ENCODE assay signal across 1 cellular context in the genomic region with DNA sequence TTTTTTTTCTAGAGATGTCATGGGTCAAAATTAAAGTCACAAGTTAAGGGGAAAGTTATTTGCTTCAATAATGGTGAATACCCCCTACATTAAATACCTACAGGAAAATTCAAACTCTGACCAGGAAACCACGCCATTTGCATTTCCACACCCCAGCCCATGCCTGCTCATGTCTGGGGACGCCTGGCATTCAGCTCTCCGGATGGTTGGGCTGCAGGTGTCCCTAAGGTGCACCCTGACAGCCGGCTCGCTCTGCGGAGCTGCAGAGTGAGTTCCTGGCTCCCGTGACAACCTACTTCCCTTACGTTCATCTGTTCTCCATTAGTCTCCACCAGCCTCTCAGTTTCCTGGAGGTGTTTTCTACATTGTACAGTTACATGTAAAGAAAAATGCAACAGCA.
TF ChIP-seq lines count a peak whose summit lies in the region.

No MANE protein-coding gene starts in this region.

TF ChIP-seq in WTC11, 78 proteins besides CTCF, POLR2A, EP300 and RAD21 (continued from another document):
- TF ChIP-seq, protein P1, sequence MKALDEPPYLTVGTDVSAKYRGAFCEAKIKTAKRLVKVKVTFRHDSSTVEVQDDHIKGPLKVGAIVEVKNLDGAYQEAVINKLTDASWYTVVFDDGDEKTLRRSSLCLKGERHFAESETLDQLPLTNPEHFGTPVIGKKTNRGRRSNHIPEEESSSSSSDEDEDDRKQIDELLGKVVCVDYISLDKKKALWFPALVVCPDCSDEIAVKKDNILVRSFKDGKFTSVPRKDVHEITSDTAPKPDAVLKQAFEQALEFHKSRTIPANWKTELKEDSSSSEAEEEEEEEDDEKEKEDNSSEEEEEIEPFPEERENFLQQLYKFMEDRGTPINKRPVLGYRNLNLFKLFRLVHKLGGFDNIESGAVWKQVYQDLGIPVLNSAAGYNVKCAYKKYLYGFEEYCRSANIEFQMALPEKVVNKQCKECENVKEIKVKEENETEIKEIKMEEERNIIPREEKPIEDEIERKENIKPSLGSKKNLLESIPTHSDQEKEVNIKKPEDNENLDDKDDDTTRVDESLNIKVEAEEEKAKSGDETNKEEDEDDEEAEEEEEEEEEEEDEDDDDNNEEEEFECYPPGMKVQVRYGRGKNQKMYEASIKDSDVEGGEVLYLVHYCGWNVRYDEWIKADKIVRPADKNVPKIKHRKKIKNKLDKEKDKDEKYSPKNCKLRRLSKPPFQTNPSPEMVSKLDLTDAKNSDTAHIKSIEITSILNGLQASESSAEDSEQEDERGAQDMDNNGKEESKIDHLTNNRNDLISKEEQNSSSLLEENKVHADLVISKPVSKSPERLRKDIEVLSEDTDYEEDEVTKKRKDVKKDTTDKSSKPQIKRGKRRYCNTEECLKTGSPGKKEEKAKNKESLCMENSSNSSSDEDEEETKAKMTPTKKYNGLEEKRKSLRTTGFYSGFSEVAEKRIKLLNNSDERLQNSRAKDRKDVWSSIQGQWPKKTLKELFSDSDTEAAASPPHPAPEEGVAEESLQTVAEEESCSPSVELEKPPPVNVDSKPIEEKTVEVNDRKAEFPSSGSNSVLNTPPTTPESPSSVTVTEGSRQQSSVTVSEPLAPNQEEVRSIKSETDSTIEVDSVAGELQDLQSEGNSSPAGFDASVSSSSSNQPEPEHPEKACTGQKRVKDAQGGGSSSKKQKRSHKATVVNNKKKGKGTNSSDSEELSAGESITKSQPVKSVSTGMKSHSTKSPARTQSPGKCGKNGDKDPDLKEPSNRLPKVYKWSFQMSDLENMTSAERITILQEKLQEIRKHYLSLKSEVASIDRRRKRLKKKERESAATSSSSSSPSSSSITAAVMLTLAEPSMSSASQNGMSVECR (CRISPR knock-in tag; IDR thresholded peaks at IDR 0.05; ENCODE audit: borderline replicate concordance), result no peak
- TF ChIP-seq CREM (CRISPR knock-in tag; IDR thresholded peaks at IDR 0.05), result no peak
